Comparison of ENCODE assay signal across 1 cellular context in the genomic region with DNA sequence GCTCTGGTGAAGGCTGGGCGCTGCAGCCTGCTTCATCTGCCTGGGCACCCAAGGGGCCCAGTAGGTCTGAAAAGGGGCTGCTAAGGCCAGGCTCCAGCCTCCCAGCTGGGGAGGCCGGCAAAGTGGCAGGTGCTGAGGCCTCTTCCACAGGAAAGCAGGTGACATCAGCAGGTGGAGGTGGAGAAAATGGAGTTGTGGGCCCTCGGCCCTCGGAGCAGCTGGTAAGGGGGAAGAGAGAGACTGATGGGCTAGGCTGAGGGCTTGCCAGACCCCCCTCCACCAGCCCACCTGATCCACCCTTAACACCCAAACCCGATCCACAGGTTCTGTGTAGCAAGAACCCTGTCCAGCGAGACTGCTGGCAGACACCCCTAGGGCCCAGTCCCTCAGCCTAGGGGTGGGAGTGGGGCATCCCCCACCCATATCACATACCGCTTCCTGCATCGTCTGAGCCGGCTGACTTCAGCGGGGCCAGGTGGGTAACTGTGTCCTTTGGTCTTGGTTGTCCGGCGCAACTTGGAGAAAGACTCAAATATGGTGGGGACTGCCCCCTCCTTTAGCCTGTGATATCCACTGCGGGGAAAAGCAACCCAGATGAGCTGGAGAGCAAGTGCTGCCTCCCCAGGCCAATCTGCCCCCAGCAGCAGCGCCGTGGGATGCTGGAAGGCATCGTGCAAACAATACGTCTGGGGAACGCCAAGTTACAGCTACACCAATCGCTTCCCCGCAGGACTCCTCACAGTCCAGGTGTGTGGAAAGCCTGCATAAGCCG.
TF ChIP-seq lines count a peak whose summit lies in the region.

No MANE protein-coding gene starts in this region.

TF ChIP-seq in K562, 482 proteins besides CTCF, POLR2A, EP300 and RAD21 (continued from another document and continues in another):
- TF ChIP-seq NR0B1 (IDR thresholded peaks at IDR 0.05; ENCODE audit: partially characterized antibody) (no peak), HNRNPUL1 (IDR thresholded peaks at IDR 0.05; ENCODE audit: low read length) (no peak), NRF1 (conservative IDR thresholded peaks at IDR 0.05 in 1 of 2, IDR thresholded peaks at IDR 0.05 in 1 of 2) (no peak), CREB3 (tag; conservative IDR thresholded peaks at IDR 0.05; ENCODE audit: low read depth) (no peak), RBM34 (IDR thresholded peaks at IDR 0.05; ENCODE audit: borderline replicate concordance, insufficient read depth, low read length) (no peak), TOE1 (IDR thresholded peaks at IDR 0.05; ENCODE audit: borderline replicate concordance) (no peak), TOE1 (CRISPR knock-in tag; IDR thresholded peaks at IDR 0.05; ENCODE audit: borderline replicate concordance, low read depth) (no peak), ELK1 (CRISPR knock-in tag; IDR thresholded peaks at IDR 0.05) (no peak), CBFA2T2 (conservative IDR thresholded peaks at IDR 0.05) (no peak), MTF1 (CRISPR knock-in tag; IDR thresholded peaks at IDR 0.05; ENCODE audit: borderline replicate concordance) (no peak), PHF8 (IDR thresholded peaks at IDR 0.05; ENCODE audit: borderline replicate concordance, low read length) (no peak), ERF (CRISPR knock-in tag; IDR thresholded peaks at IDR 0.05) (no peak), MCM2 (IDR thresholded peaks at IDR 0.05; ENCODE audit: low read depth) (no peak), MYC (IDR thresholded peaks at IDR 0.05; ENCODE audit: low read depth, low read length) (peak; percentile 30), MYC (CRISPR knock-in tag; IDR thresholded peaks at IDR 0.05; ENCODE audit: borderline replicate concordance, low read depth) (no peak), MAX (CRISPR knock-in tag; IDR thresholded peaks at IDR 0.05) (no peak), ZNF586 (CRISPR knock-in tag; conservative IDR thresholded peaks at IDR 0.05) (0 out of 2 replicates have a peak, but pooled peaks have one; percentile 72), MXI1 (IDR thresholded peaks at IDR 0.05; ENCODE audit: low read depth, low read length) (0 out of 2 replicates have a peak, but pooled peaks have one; percentile 33), ZBED1 (IDR thresholded peaks at IDR 0.05) (no peak), ZNF764 (CRISPR knock-in tag; IDR thresholded peaks at IDR 0.05; ENCODE audit: low read depth) (no peak), SPI1 (IDR thresholded peaks at IDR 0.05; ENCODE audit: borderline replicate concordance, low read depth, low read length) (no peak), SRSF1 (IDR thresholded peaks at IDR 0.05; ENCODE audit: low read depth, low read length) (no peak), KLF1 (tag; IDR thresholded peaks at IDR 0.05) (peak; percentile 42; the same call in 1 of the 2 replicates), CBFB (CRISPR knock-in tag; IDR thresholded peaks at IDR 0.05) (no peak), KDM5B (IDR thresholded peaks at IDR 0.05; ENCODE audit: insufficient replicate concordance, low read depth, low read length) (no peak), ZNF23 (CRISPR knock-in tag; IDR thresholded peaks at IDR 0.05) (no peak)
- TF ChIP-seq, protein P1, sequence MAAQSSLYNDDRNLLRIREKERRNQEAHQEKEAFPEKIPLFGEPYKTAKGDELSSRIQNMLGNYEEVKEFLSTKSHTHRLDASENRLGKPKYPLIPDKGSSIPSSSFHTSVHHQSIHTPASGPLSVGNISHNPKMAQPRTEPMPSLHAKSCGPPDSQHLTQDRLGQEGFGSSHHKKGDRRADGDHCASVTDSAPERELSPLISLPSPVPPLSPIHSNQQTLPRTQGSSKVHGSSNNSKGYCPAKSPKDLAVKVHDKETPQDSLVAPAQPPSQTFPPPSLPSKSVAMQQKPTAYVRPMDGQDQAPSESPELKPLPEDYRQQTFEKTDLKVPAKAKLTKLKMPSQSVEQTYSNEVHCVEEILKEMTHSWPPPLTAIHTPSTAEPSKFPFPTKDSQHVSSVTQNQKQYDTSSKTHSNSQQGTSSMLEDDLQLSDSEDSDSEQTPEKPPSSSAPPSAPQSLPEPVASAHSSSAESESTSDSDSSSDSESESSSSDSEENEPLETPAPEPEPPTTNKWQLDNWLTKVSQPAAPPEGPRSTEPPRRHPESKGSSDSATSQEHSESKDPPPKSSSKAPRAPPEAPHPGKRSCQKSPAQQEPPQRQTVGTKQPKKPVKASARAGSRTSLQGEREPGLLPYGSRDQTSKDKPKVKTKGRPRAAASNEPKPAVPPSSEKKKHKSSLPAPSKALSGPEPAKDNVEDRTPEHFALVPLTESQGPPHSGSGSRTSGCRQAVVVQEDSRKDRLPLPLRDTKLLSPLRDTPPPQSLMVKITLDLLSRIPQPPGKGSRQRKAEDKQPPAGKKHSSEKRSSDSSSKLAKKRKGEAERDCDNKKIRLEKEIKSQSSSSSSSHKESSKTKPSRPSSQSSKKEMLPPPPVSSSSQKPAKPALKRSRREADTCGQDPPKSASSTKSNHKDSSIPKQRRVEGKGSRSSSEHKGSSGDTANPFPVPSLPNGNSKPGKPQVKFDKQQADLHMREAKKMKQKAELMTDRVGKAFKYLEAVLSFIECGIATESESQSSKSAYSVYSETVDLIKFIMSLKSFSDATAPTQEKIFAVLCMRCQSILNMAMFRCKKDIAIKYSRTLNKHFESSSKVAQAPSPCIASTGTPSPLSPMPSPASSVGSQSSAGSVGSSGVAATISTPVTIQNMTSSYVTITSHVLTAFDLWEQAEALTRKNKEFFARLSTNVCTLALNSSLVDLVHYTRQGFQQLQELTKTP (IDR thresholded peaks at IDR 0.05; ENCODE audit: low read depth in 1 of 2, partially characterized antibody in 2 of 2) = no peak
- TF ChIP-seq, protein P2, sequence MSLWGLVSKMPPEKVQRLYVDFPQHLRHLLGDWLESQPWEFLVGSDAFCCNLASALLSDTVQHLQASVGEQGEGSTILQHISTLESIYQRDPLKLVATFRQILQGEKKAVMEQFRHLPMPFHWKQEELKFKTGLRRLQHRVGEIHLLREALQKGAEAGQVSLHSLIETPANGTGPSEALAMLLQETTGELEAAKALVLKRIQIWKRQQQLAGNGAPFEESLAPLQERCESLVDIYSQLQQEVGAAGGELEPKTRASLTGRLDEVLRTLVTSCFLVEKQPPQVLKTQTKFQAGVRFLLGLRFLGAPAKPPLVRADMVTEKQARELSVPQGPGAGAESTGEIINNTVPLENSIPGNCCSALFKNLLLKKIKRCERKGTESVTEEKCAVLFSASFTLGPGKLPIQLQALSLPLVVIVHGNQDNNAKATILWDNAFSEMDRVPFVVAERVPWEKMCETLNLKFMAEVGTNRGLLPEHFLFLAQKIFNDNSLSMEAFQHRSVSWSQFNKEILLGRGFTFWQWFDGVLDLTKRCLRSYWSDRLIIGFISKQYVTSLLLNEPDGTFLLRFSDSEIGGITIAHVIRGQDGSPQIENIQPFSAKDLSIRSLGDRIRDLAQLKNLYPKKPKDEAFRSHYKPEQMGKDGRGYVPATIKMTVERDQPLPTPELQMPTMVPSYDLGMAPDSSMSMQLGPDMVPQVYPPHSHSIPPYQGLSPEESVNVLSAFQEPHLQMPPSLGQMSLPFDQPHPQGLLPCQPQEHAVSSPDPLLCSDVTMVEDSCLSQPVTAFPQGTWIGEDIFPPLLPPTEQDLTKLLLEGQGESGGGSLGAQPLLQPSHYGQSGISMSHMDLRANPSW (CRISPR knock-in tag; IDR thresholded peaks at IDR 0.05) = peak; percentile 88
- TF ChIP-seq, protein P3, sequence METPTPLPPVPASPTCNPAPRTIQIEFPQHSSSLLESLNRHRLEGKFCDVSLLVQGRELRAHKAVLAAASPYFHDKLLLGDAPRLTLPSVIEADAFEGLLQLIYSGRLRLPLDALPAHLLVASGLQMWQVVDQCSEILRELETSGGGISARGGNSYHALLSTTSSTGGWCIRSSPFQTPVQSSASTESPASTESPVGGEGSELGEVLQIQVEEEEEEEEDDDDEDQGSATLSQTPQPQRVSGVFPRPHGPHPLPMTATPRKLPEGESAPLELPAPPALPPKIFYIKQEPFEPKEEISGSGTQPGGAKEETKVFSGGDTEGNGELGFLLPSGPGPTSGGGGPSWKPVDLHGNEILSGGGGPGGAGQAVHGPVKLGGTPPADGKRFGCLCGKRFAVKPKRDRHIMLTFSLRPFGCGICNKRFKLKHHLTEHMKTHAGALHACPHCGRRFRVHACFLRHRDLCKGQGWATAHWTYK (CRISPR knock-in tag; IDR thresholded peaks at IDR 0.05) = peak; percentile 40; the same call in 1 of the 2 replicates
- TF ChIP-seq, protein P4, sequence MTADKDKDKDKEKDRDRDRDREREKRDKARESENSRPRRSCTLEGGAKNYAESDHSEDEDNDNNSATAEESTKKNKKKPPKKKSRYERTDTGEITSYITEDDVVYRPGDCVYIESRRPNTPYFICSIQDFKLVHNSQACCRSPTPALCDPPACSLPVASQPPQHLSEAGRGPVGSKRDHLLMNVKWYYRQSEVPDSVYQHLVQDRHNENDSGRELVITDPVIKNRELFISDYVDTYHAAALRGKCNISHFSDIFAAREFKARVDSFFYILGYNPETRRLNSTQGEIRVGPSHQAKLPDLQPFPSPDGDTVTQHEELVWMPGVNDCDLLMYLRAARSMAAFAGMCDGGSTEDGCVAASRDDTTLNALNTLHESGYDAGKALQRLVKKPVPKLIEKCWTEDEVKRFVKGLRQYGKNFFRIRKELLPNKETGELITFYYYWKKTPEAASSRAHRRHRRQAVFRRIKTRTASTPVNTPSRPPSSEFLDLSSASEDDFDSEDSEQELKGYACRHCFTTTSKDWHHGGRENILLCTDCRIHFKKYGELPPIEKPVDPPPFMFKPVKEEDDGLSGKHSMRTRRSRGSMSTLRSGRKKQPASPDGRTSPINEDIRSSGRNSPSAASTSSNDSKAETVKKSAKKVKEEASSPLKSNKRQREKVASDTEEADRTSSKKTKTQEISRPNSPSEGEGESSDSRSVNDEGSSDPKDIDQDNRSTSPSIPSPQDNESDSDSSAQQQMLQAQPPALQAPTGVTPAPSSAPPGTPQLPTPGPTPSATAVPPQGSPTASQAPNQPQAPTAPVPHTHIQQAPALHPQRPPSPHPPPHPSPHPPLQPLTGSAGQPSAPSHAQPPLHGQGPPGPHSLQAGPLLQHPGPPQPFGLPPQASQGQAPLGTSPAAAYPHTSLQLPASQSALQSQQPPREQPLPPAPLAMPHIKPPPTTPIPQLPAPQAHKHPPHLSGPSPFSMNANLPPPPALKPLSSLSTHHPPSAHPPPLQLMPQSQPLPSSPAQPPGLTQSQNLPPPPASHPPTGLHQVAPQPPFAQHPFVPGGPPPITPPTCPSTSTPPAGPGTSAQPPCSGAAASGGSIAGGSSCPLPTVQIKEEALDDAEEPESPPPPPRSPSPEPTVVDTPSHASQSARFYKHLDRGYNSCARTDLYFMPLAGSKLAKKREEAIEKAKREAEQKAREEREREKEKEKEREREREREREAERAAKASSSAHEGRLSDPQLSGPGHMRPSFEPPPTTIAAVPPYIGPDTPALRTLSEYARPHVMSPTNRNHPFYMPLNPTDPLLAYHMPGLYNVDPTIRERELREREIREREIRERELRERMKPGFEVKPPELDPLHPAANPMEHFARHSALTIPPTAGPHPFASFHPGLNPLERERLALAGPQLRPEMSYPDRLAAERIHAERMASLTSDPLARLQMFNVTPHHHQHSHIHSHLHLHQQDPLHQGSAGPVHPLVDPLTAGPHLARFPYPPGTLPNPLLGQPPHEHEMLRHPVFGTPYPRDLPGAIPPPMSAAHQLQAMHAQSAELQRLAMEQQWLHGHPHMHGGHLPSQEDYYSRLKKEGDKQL (CRISPR knock-in tag; IDR thresholded peaks at IDR 0.05; ENCODE audit: borderline replicate concordance) = no peak
